Comparison of ENCODE assay signal across 18 cellular contexts in genomic region chr1:224873645-224874369, GRCh38. TPM values are rescaled to one million over a fixed set of nuclear protein-coding genes. Genes with fewer than 3 reads are reported as not detected.
DNase-seq lines count a peak whose midpoint lies in the region; ATAC-seq and TF ChIP-seq lines count a peak whose summit lies in the region.
"Had no signal": no experiment of that assay in that cellular context is flagged by ENCODE, and none has a peak within 500 bp of the region (broad histone marks: within the 10 kb centered on the region; RNA-seq: fewer than 3 reads in every experiment).

No MANE protein-coding gene starts in this region.

- H3K36me3 Mint-ChIP-seq in activated CD8-positive, alpha-beta T cell treated with anti-CD3 and anti-CD28 coated beads, Interleukin-2, amount 10 ng/mL, durations not matched to agents 7 days and 5 days (ENCODE audit: low read depth) = no peaks in the 10 kb centered on the region
- H3K36me3 Mint-ChIP-seq: brain; IgD-negative memory B cell; mesothelial cell of epicardium; stimulated activated effector memory CD8-positive, alpha-beta T cell treated with anti-CD3 and anti-CD28 coated beads, Interleukin-12 subunit alpha, Interleukin-12 subunit beta, amount 100 ng/mL, for 72 hours had no signal

- H3K14ac ChIP-seq in mesenchymal stem cell (ENCODE audit: low read length in 2 of 2) = no peak overlapping the region

- no peak overlapping the region for H2BK5ac ChIP-seq in mesenchymal stem cell (ENCODE audit: low read depth, low read length, poor library complexity, severe bottlenecking)

- no peaks in the 10 kb centered on the region for H3K4me1 Mint-ChIP-seq in activated CD8-positive, alpha-beta T cell treated with anti-CD3 and anti-CD28 coated beads, Interleukin-2, amount 10 ng/mL, durations not matched to agents 7 days and 5 days (ENCODE audit: low read depth)
- H3K4me1 Mint-ChIP-seq: activated T-helper 17 cell treated with anti-CD3 and anti-CD28 coated beads, Interleukin-2, amount 50 U/mL, for 72 hours; IgD-negative memory B cell; stimulated activated effector memory CD8-positive, alpha-beta T cell treated with anti-CD3 and anti-CD28 coated beads, Interleukin-12 subunit alpha, Interleukin-12 subunit beta, amount 100 ng/mL, for 72 hours had no signal

- no peak overlapping the region for H3K4me3 Mint-ChIP-seq in activated CD8-positive, alpha-beta T cell treated with anti-CD3 and anti-CD28 coated beads, Interleukin-2, amount 10 ng/mL, durations not matched to agents 7 days and 5 days
- H3K4me3 Mint-ChIP-seq: activated T-helper 17 cell treated with anti-CD3 and anti-CD28 coated beads, Interleukin-2, amount 50 U/mL, for 72 hours; IgD-negative memory B cell; mesothelial cell of epicardium; stimulated activated effector memory CD8-positive, alpha-beta T cell treated with anti-CD3 and anti-CD28 coated beads, Interleukin-12 subunit alpha, Interleukin-12 subunit beta, amount 100 ng/mL, for 72 hours had no signal

- TF ChIP-seq CTCF in AG09309 (IDR thresholded peaks at IDR 0.05; ENCODE audit: control insufficient read depth, insufficient read depth, low read depth, low read length, missing control alignments) = no peak
- TF ChIP-seq CTCF in esophagus muscularis mucosa (IDR thresholded peaks at IDR 0.05) = no peak

- no peak overlapping the region for H2BK12ac ChIP-seq in mesenchymal stem cell (ENCODE audit: low read length in 2 of 2)

- H3K9me3 ChIP-seq in esophagus muscularis mucosa (no peaks in the 10 kb centered on the region), mesenchymal stem cell (ENCODE audit: control insufficient read depth, low read length) (peaks cover 4% of the 10 kb centered on the region)
- H3K9me3 ChIP-seq: BLaER1 treated with 17β-estradiol and CSF1 and Interleukin-3, amounts not matched to agents 10 nM and 100 nM had no signal

- TF ChIP-seq POLR2A in esophagus muscularis mucosa (IDR thresholded peaks at IDR 0.05; ENCODE audit: low read depth) = no peak

- H2AFZ ChIP-seq in mesenchymal stem cell (ENCODE audit: low read depth, low read length) = no peak overlapping the region

- H3K4ac ChIP-seq in mesenchymal stem cell (ENCODE audit: low read depth in 1 of 2, low read length in 2 of 2) = no peak overlapping the region

- peak overlapping the region; percentile 51 for H3K9ac ChIP-seq in mesenchymal stem cell (ENCODE audit: low read length)
- H3K9ac ChIP-seq: BLaER1 treated with 17β-estradiol and CSF1 and Interleukin-3, amounts not matched to agents 10 nM and 100 nM had no signal

- no peak overlapping the region for H2BK120ac ChIP-seq in mesenchymal stem cell (ENCODE audit: low read depth, low read length)

- H2BK15ac ChIP-seq in mesenchymal stem cell (ENCODE audit: low read depth, poor library complexity, severe bottlenecking) = no peak overlapping the region

- H3K27ac ChIP-seq in esophagus muscularis mucosa (replicated peaks in 1 of 4) = peak overlapping the region in 3 of 4 donors; percentile 0 to 27 (median 17)
- peak overlapping the region; percentile 41 for H3K27ac ChIP-seq in mesenchymal stem cell (ENCODE audit: low read length, poor library complexity, severe bottlenecking)
- H3K27ac ChIP-seq: BLaER1 treated with 17β-estradiol and CSF1 and Interleukin-3, amounts not matched to agents 10 nM and 100 nM had no signal

- peaks cover 8% of the 10 kb centered on the region for H3K27me3 Mint-ChIP-seq in activated CD8-positive, alpha-beta T cell treated with anti-CD3 and anti-CD28 coated beads, Interleukin-2, amount 10 ng/mL, durations not matched to agents 7 days and 5 days (ENCODE audit: low read depth)

- H3K18ac ChIP-seq in mesenchymal stem cell (ENCODE audit: low read depth in 1 of 2, low read length in 2 of 2) = no peak overlapping the region

- no peak for TF ChIP-seq EP300 in esophagus muscularis mucosa (IDR thresholded peaks at IDR 0.05)

- no peaks in the 10 kb centered on the region for H3K79me1 ChIP-seq in mesenchymal stem cell (replicated peaks; ENCODE audit: low read length, poor library complexity, severe bottlenecking)

- no peak overlapping the region for H4K91ac ChIP-seq in mesenchymal stem cell (ENCODE audit: low read length)

- H3K27me3 ChIP-seq in esophagus muscularis mucosa (no peaks in the 10 kb centered on the region), mesenchymal stem cell (ENCODE audit: control insufficient read depth in 1 of 2, insufficient read depth in 1 of 2, low read length in 2 of 2) (peaks cover 10 to 23% of the 10 kb centered on the region in 2 experiments)

- no peak overlapping the region for H3K27ac Mint-ChIP-seq in activated CD8-positive, alpha-beta T cell treated with anti-CD3 and anti-CD28 coated beads, Interleukin-2, amount 10 ng/mL, durations not matched to agents 7 days and 5 days
- H3K27ac Mint-ChIP-seq: activated T-helper 17 cell treated with anti-CD3 and anti-CD28 coated beads, Interleukin-2, amount 50 U/mL, for 72 hours; IgD-negative memory B cell; stimulated activated effector memory CD8-positive, alpha-beta T cell treated with anti-CD3 and anti-CD28 coated beads, Interleukin-12 subunit alpha, Interleukin-12 subunit beta, amount 100 ng/mL, for 72 hours had no signal

- CTCF ChIA-PET in activated CD8-positive, alpha-beta T cell treated with anti-CD3 and anti-CD28 coated beads, Interleukin-2, amount 10 ng/mL, durations not matched to agents 7 days and 5 days (lab: Charles Lee) = no interaction called here

- peak; percentile 53 for DNase-seq in AG09309 (ENCODE audit: low read depth)
- peak; percentile 5 for DNase-seq in NCI-H226
- no peak for DNase-seq in esophagus muscularis mucosa (ENCODE audit: extremely low spot score)
- peak; percentile 71 for DNase-seq in mesenchymal stem cell
- no peak for DNase-seq in activated CD8-positive, alpha-beta T cell treated with anti-CD3 and anti-CD28 coated beads, Interleukin-2, amount 10 ng/mL, durations not matched to agents 7 days and 5 days
- DNase-seq in mesenteric fat pad (ENCODE audit: low spot score) = no peak
- no peak for DNase-seq in NCI-H345 (lab: John Stamatoyannopoulos, UW)
- DNase-seq in NCI-H2107 (lab: John Stamatoyannopoulos, UW) = no peak
- DNase-seq: activated CD4-positive, alpha-beta T cell treated with anti-CD3 and anti-CD28 coated beads for 4 hours; GDM1; NCI-H1694 treated with DMSO at 0.1 percent for 48 hours; NK-92 treated with Interleukin-12 subunit alpha and Interleukin-12 subunit beta, amount 100 ng/mL, for 24 hours had no signal

- ATAC-seq in activated CD8-positive, alpha-beta T cell treated with anti-CD3 and anti-CD28 coated beads, Interleukin-2, amount 10 ng/mL, durations not matched to agents 7 days and 5 days = no peak
- ATAC-seq: activated T-helper 17 cell treated with anti-CD3 and anti-CD28 coated beads, Interleukin-2, amount 50 U/mL, for 72 hours; stimulated activated effector memory CD8-positive, alpha-beta T cell treated with anti-CD3 and anti-CD28 coated beads, Interleukin-12 subunit alpha, Interleukin-12 subunit beta, amount 100 ng/mL, for 72 hours had no signal

- H3K4me2 ChIP-seq in mesenchymal stem cell (ENCODE audit: low read length, poor library complexity, severe bottlenecking) = peak overlapping the region; percentile 53
- H3K4me2 ChIP-seq: BLaER1 treated with 17β-estradiol and CSF1 and Interleukin-3, amounts not matched to agents 10 nM and 100 nM had no signal

- no peaks in the 10 kb centered on the region for H3K9me3 Mint-ChIP-seq in activated CD8-positive, alpha-beta T cell treated with anti-CD3 and anti-CD28 coated beads, Interleukin-2, amount 10 ng/mL, durations not matched to agents 7 days and 5 days (ENCODE audit: insufficient read depth)
- H3K9me3 Mint-ChIP-seq: activated T-helper 17 cell treated with anti-CD3 and anti-CD28 coated beads, Interleukin-2, amount 50 U/mL, for 72 hours; mesothelial cell of epicardium; stimulated activated effector memory CD8-positive, alpha-beta T cell treated with anti-CD3 and anti-CD28 coated beads, Interleukin-12 subunit alpha, Interleukin-12 subunit beta, amount 100 ng/mL, for 72 hours had no signal

- H3K4me1 ChIP-seq in esophagus muscularis mucosa (peaks cover 0 to 32% (median 29%) of the 10 kb centered on the region in 4 donors), mesenchymal stem cell (ENCODE audit: control insufficient read depth, insufficient read depth, low read depth, low read length) (peaks cover 7% of the 10 kb centered on the region)
- H3K4me1 ChIP-seq: BLaER1 treated with 17β-estradiol and CSF1 and Interleukin-3, amounts not matched to agents 10 nM and 100 nM had no signal

- H2AK5ac ChIP-seq in mesenchymal stem cell (ENCODE audit: low read length, severe bottlenecking) = no peak overlapping the region

- 17% methylated on average over 3 of the region's 3 CpGs for WGBS in esophagus muscularis mucosa
- 20% methylated on average over 2 of the region's 3 CpGs for WGBS in mesenchymal stem cell

- intact Hi-C loops in esophagus muscularis mucosa (cut with DNase I) = no loop called here

- H4K8ac ChIP-seq in mesenchymal stem cell (ENCODE audit: low read length) = no peak overlapping the region

- H3K36me3 ChIP-seq in esophagus muscularis mucosa = no peaks in the 10 kb centered on the region
- no peaks in the 10 kb centered on the region for H3K36me3 ChIP-seq in mesenchymal stem cell (ENCODE audit: control insufficient read depth in 1 of 2, insufficient read depth in 2 of 2, low read depth in 1 of 2, low read length in 2 of 2)
- H3K36me3 ChIP-seq: BLaER1 treated with 17β-estradiol and CSF1 and Interleukin-3, amounts not matched to agents 10 nM and 100 nM had no signal

- no peak overlapping the region for H3K23ac ChIP-seq in mesenchymal stem cell (ENCODE audit: low read length in 2 of 2)

- POLR2A ChIA-PET in activated CD8-positive, alpha-beta T cell treated with anti-CD3 and anti-CD28 coated beads, Interleukin-2, amount 10 ng/mL, durations not matched to agents 7 days and 5 days (lab: Charles Lee) = no interaction called here

- no peak overlapping the region for H3K4me3 ChIP-seq in AG09309 (ENCODE audit: control insufficient read depth, low read depth, low read length)
- H3K4me3 ChIP-seq in esophagus muscularis mucosa = no peak overlapping the region
- H3K4me3 ChIP-seq in mesenchymal stem cell (ENCODE audit: insufficient read depth in 1 of 2, low read depth in 1 of 2, low read length in 2 of 2) = no peak overlapping the region
- H3K4me3 ChIP-seq: BLaER1 treated with 17β-estradiol and CSF1 and Interleukin-3, amounts not matched to agents 10 nM and 100 nM had no signal

RNA-seq across cellular contexts. Expression of gene DNAH14, which starts 55.7 kb away (rescaled TPM):
- total RNA-seq in esophagus muscularis mucosa (10 to 100 TPM in 3 of 4 donors, 1 to 10 TPM in 1; 8.9 to 16.6 (median 15.6) TPM), mesenteric fat pad (4.8 TPM)
- polyA plus RNA-seq in mesenchymal stem cell (2013, experiment 1 of 2) = 9.5 TPM
- 10.8 TPM for polyA plus RNA-seq in mesenchymal stem cell (2013, experiment 2 of 2)
- not detected for total RNA-seq in activated CD8-positive, alpha-beta T cell treated with anti-CD3 and anti-CD28 coated beads, Interleukin-2, amount 10 ng/mL, durations not matched to agents 7 days and 5 days

Comparison
In these comparisons a context has a peak if more than half of its experiments do, and no peak if none do; other contexts are left out.
1. DNase-seq: peak in AG09309 (single experiment), NCI-H226 (single experiment) and mesenchymal stem cell (single experiment); none in esophagus muscularis mucosa (single experiment), activated CD8-positive, alpha-beta T cell treated with anti-CD3 and anti-CD28 coated beads, Interleukin-2, amount 10 ng/mL, durations not matched to agents 7 days and 5 days (single experiment), mesenteric fat pad (single experiment), NCI-H345 (single experiment) and NCI-H2107 (single experiment).